In genomic region chr14:47200740-47201139, GRCh38 we compare ENCODE assay signal across 20 cellular contexts.
"Had no signal": no experiment of that assay in that cellular context is flagged by ENCODE, and none has a peak within 500 bp of the region (broad histone marks: within the 10 kb centered on the region; RNA-seq: fewer than 3 reads in every experiment).

No MANE protein-coding gene starts in this region.

- H3K9ac ChIP-seq: KMS-11 had no signal

- H3K27ac ChIP-seq: KMS-11, SJSA1, SK-N-MC had no signal

- DNase-seq: Kasumi-1, NCI-H1092 treated with DMSO at 0.1 percent for 48 hours, NCI-H1436, NCI-H187, NCI-H2029, NCI-H2081 treated with DMSO at 0.1 percent for 48 hours, NCI-H2171, NCI-H226, NCI-H446, NCI-H510A, NCI-H524 treated with DMSO at 0.1 percent for 48 hours, NCI-H69, NCI-H774, Right ventricle myocardium superior, SIG-M5 had no signal

- H3K4me3 ChIP-seq: K562, SJSA1, SK-N-MC had no signal

- H3K4me2 ChIP-seq: KMS-11 had no signal

- H3K4me1 ChIP-seq: SJSA1 had no signal

- ATAC-seq: K562, Panc1 had no signal

- H3K9me3 ChIP-seq: SJSA1 had no signal

- H3K27me3 ChIP-seq: SJSA1 had no signal

- FAIRE-seq: K562 had no signal

- H3K36me3 ChIP-seq: SJSA1 had no signal
